Comparison of ENCODE assay signal across 18 cellular contexts in the genomic region with DNA sequence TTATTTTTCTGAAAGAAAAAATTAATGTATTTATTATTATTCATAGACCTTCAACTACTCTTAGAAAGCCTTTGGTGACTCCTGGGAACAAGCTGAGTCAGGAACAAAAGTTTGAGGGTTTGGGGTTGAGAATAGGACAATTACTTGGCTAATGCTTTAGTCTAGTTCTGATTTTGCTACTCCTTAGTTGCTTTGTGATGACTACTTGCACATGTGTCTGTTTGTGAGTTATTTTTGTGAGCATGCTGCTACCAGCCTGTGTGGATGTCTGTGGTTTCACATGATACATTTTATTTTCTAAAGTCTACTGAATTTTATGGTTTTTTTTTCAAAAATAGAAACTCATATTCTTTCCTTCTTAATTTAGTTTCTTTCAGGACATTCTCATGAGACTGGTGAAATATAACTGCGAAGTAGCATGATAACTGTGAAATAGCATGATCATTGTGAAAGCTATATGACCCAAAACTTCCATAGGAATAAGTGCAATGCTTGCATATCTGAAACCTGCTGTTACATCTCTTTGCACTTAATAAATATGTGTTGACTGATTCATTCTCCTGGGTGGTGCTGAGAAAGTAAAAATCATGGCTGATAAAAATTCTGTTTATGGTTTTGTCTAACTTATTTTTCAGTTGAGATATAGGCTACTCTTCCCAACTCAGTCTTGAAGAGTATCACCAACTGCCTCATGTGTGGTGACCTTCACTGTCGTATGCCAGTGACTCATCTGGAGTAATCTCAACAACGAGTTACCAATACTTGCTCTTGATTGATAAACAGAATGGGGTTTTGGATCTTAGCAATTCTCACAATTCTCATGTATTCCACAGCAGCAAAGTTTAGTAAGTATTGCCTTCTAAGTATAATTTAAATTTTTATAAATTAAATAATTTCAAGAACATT. TPM values are rescaled to one million over a fixed set of nuclear protein-coding genes. Genes with fewer than 3 reads are reported as not detected.
DNase-seq lines count a peak whose midpoint lies in the region; ATAC-seq and TF ChIP-seq lines count a peak whose summit lies in the region.
"Had no signal": no experiment of that assay in that cellular context is flagged by ENCODE, and none has a peak within 500 bp of the region (broad histone marks: within the 10 kb centered on the region; RNA-seq: fewer than 3 reads in every experiment).

No MANE protein-coding gene starts in this region.

- peak; percentile 60 for DNase-seq in GM23248
- peak; percentile 52 for DNase-seq in amniotic epithelial cell (ENCODE audit: low read depth)
- no peak for DNase-seq in lower lobe of right lung
- DNase-seq in hepatic stellate cell (ENCODE audit: low spot score), result no peak
- DNase-seq: activated CD4-positive, alpha-beta T cell treated with anti-CD3 and anti-CD28 coated beads for 48 hours; activated effector memory CD4-positive, alpha-beta T cell treated with anti-CD3 and anti-CD28 coated beads, Interleukin-2, amount 50 U/mL, for 16 hours; body of pancreas; CD4-positive, CD25-positive, alpha-beta regulatory T cell; effector CD4-positive, alpha-beta T cell; islet precursor cell; MG63; NCI-H2107; NCI-H774; psoas muscle had no signal

- H3K4me2 ChIP-seq in BLaER1 treated with 17β-estradiol and CSF1 and Interleukin-3, amounts not matched to agents 10 nM and 100 nM, result peak overlapping the region in 6 of 11 experiments; percentile 33 to 48 (median 38); a peak in 11 of 22 replicates
- H3K4me2 ChIP-seq in GM23248 (ENCODE audit: unreplicated experiment), result peak overlapping the region; percentile 29

- H2AFZ ChIP-seq in GM23248, result no peak overlapping the region

- no peaks in the 10 kb centered on the region for H4K20me1 ChIP-seq in BLaER1 treated with 17β-estradiol and CSF1 and Interleukin-3, amounts not matched to agents 10 nM and 100 nM
- H4K20me1 ChIP-seq in GM23248 (ENCODE audit: insufficient read depth), result no peaks in the 10 kb centered on the region

- H3K4me1 ChIP-seq in BLaER1 treated with 17β-estradiol and CSF1 and Interleukin-3, amounts not matched to agents 10 nM and 100 nM, result peaks cover 7 to 19% (median 14%) of the 10 kb centered on the region in 10 experiments; a peak in 18 of 20 replicates
- H3K4me1 ChIP-seq in GM23248 (ENCODE audit: insufficient read depth) (peaks cover 21% of the 10 kb centered on the region), lower lobe of right lung (no peaks in the 10 kb centered on the region)
- H3K4me1 ChIP-seq: body of pancreas had no signal

- H3K27ac ChIP-seq in BLaER1 treated with 17β-estradiol and CSF1 and Interleukin-3, amounts not matched to agents 10 nM and 100 nM, result no peak overlapping the region
- H3K27ac ChIP-seq in GM23248, result peak overlapping the region; percentile 1; the same call in 1 of the 2 replicates
- peak overlapping the region; percentile 42 for H3K27ac ChIP-seq in lower lobe of right lung
- H3K27ac ChIP-seq: psoas muscle had no signal

- ATAC-seq in lower lobe of right lung (no peak), HG02884 (IDR thresholded peaks at IDR 0.05; ENCODE audit: unreplicated experiment) (no peak), GM18519 (IDR thresholded peaks at IDR 0.05; ENCODE audit: low FRiP score, unreplicated experiment) (no peak)
- ATAC-seq: body of pancreas had no signal

- no peaks in the 10 kb centered on the region for H3K27me3 ChIP-seq in BLaER1 treated with 17β-estradiol and CSF1 and Interleukin-3, amounts not matched to agents 10 nM and 100 nM
- H3K27me3 ChIP-seq in GM23248 (replicated peaks; ENCODE audit: insufficient read depth) (no peaks in the 10 kb centered on the region), lower lobe of right lung (ENCODE audit: low read depth) (no peaks in the 10 kb centered on the region)
- H3K27me3 ChIP-seq: body of pancreas had no signal

- H3K9me3 ChIP-seq in BLaER1 treated with 17β-estradiol and CSF1 and Interleukin-3, amounts not matched to agents 10 nM and 100 nM (replicated peaks in 1 of 11), result no peaks in the 10 kb centered on the region; a peak in 1 of 22 replicates
- no peaks in the 10 kb centered on the region for H3K9me3 ChIP-seq in GM23248 (ENCODE audit: low read depth)
- no peaks in the 10 kb centered on the region for H3K9me3 ChIP-seq in lower lobe of right lung
- H3K9me3 ChIP-seq: body of pancreas, MG63, psoas muscle had no signal

- in situ Hi-C loops in GM23248 (cut with MboI), result no loop called here

- H3K9ac ChIP-seq in BLaER1 treated with 17β-estradiol and CSF1 and Interleukin-3, amounts not matched to agents 10 nM and 100 nM, result no peak overlapping the region
- no peak overlapping the region for H3K9ac ChIP-seq in GM23248

- no peaks in the 10 kb centered on the region for H3K9me2 ChIP-seq in GM23248 (ENCODE audit: insufficient read depth)

- H3K79me2 ChIP-seq in GM23248 (ENCODE audit: insufficient read depth), result no peaks in the 10 kb centered on the region

- no peak overlapping the region for H3K4me3 ChIP-seq in BLaER1 treated with 17β-estradiol and CSF1 and Interleukin-3, amounts not matched to agents 10 nM and 100 nM
- H3K4me3 ChIP-seq in GM23248 (no peak overlapping the region), lower lobe of right lung (peak overlapping the region; percentile 2)
- H3K4me3 ChIP-seq: body of pancreas, MG63, psoas muscle had no signal

- no peak for TF ChIP-seq CTCF in lower lobe of right lung (IDR thresholded peaks at IDR 0.05)

- intact Hi-C loops in lower lobe of right lung (cut with DNase I), result no loop called here

- peaks cover 30% of the 10 kb centered on the region for H3F3A ChIP-seq in GM23248 (ENCODE audit: insufficient read depth)

- no peaks in the 10 kb centered on the region for H3K36me3 ChIP-seq in BLaER1 treated with 17β-estradiol and CSF1 and Interleukin-3, amounts not matched to agents 10 nM and 100 nM
- H3K36me3 ChIP-seq in GM23248 (ENCODE audit: low read depth) (no peaks in the 10 kb centered on the region), lower lobe of right lung (no peaks in the 10 kb centered on the region)
- H3K36me3 ChIP-seq: MG63 had no signal

- WGBS in GM23248 (ENCODE audit: low coverage in 1 of 2, low lambda C conversion rate in 2 of 2, missing lambda C conversion rate in 2 of 2), 2 experiments, result 16 to 18% methylated on average over 3 of the region's 3 CpGs

RNA-seq across cellular contexts. Expression of a gene that starts 17.9 kb away (rescaled TPM):
- total RNA-seq in GM23248 (2014; rRNA removed; shearing (Covaris generic)), result 1.5 and 1.6 TPM in 2 replicates
- 1.1 and 2.1 TPM in 2 replicates for polyA plus RNA-seq in GM23248 (2016; fragmentation: Nextera tagmentation; extraction: Ambion mirVana)
- 27.5 TPM for total RNA-seq in lower lobe of right lung

RNA-seq across cellular contexts. Expression of a gene that starts 26.4 kb away (rescaled TPM):
- not detected in 2 replicates for total RNA-seq in GM23248 (2014; rRNA removed; shearing (Covaris generic))
- 0.13 and 0.35 TPM in 2 replicates for polyA plus RNA-seq in GM23248 (2016; fragmentation: Nextera tagmentation; extraction: Ambion mirVana)
- 69.6 TPM for total RNA-seq in lower lobe of right lung
- total RNA-seq: Daoy had no signal
- polyA plus RNA-seq: CD4-positive, CD25-positive, alpha-beta regulatory T cell had no signal

Comparison
In these comparisons a context has a peak if more than half of its experiments do, and no peak if none do; other contexts are left out.
1. H3K27ac ChIP-seq: peak in GM23248 (single experiment) and lower lobe of right lung (single experiment); none in BLaER1 treated with 17β-estradiol and CSF1 and Interleukin-3, amounts not matched to agents 10 nM and 100 nM (0 of 11).
2. DNase-seq: peak in GM23248 (single experiment) and amniotic epithelial cell (single experiment); none in lower lobe of right lung (single experiment) and hepatic stellate cell (single experiment).
3. RNA of a gene that starts 17.9 kb away (total RNA-seq): 27.5 TPM in lower lobe of right lung (single experiment); 1.5 to 1.6 TPM in GM23248; every median in the first group is over 10 times any median in the second.
4. RNA of a gene that starts 26.4 kb away (total RNA-seq): 69.6 TPM in lower lobe of right lung (single experiment); not detected in GM23248; every median in the first group is over 10 times any median in the second.